In the genomic region with DNA sequence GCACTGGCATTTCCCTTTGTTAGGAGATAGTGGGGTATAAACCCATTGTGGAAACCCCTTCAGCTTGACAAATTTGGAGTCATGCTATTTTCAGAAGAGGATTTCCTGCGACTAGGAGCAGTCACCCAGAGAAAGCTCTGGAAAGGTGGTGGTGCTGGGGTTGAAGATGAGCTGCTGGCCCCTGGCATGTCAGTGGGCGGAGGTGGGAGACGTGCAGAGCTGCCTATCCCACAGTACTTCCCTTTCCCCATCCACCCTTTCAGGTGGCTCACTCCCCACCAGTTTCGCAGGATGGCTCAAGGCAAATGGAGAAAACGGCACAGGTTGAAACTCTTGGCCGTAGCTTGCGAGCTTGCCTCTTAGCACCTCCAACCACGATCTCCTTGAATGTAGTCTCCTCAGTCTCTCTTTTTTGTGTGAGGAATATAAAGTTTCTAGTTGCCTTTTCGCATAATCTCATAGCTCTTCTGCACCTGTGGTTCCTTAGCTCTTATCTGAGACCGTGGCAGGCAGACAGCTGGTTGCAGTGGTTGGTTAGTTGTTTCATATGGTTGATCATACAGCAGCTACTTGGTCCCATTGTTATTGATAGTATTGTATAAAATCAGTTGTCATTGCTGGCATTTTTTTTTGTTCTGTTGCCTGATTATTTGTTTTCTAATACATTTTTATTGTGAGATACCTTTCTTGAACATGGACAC, we compare ENCODE assay signal across 12 cellular contexts.
"Had no signal": no experiment of that assay in that cellular context is flagged by ENCODE, and none has a peak within 500 bp of the region (broad histone marks: within the 10 kb centered on the region; RNA-seq: fewer than 3 reads in every experiment).

No MANE protein-coding gene starts in this region.

- H3K4me3 Mint-ChIP-seq: activated CD4-positive, alpha-beta T cell treated with anti-CD3 and anti-CD28 coated beads, Interleukin-2, amount 10 ng/mL, durations not matched to agents 24 days and 14 days; endodermal cell; immature natural killer cell; natural killer cell treated with Interleukin-12 subunit alpha and Interleukin-12 subunit beta and Interleukin-15 and Interleukin-18, amount 100 ng/mL, for 72 hours; T-cell had no signal

- ATAC-seq: heart left ventricle; natural killer cell treated with Interleukin-12 subunit alpha and Interleukin-12 subunit beta and Interleukin-15 and Interleukin-18, amount 100 ng/mL, for 72 hours; T-cell had no signal

- H3K9me3 Mint-ChIP-seq: activated CD4-positive, alpha-beta T cell treated with anti-CD3 and anti-CD28 coated beads, Interleukin-2, amount 10 ng/mL, durations not matched to agents 24 days and 14 days; endodermal cell; immature natural killer cell; natural killer cell treated with Interleukin-12 subunit alpha and Interleukin-12 subunit beta and Interleukin-15 and Interleukin-18, amount 100 ng/mL, for 72 hours; T-cell had no signal

- DNase-seq: activated CD4-positive, alpha-beta T cell treated with anti-CD3 and anti-CD28 coated beads, Interleukin-2, amount 10 ng/mL, durations not matched to agents 24 days and 14 days; activated CD8-positive, alpha-beta memory T cell treated with anti-CD3 and anti-CD28 coated beads for 24 hours; activated naive CD4-positive, alpha-beta T cell treated with anti-CD3 and anti-CD28 coated beads, Interleukin-2, amount 50 U/mL, for 16 hours; endodermal cell; heart left ventricle; immature natural killer cell; mesenchymal stem cell; stimulated activated CD4-positive, alpha-beta T cell treated with anti-CD3 and anti-CD28 coated beads, Interleukin-2, amount 100 ng/mL, for 48 hours; stimulated activated naive CD4-positive, alpha-beta T cell treated with Interleukin-2 at 50 U/mL for 16 hours; T-cell; T1000 had no signal

- H3K27me3 Mint-ChIP-seq: activated CD4-positive, alpha-beta T cell treated with anti-CD3 and anti-CD28 coated beads, Interleukin-2, amount 10 ng/mL, durations not matched to agents 24 days and 14 days; T-cell had no signal

- H3K27ac Mint-ChIP-seq: activated CD4-positive, alpha-beta T cell treated with anti-CD3 and anti-CD28 coated beads, Interleukin-2, amount 10 ng/mL, durations not matched to agents 24 days and 14 days; endodermal cell; natural killer cell treated with Interleukin-12 subunit alpha and Interleukin-12 subunit beta and Interleukin-15 and Interleukin-18, amount 100 ng/mL, for 72 hours; T-cell had no signal
